In the genomic region with DNA sequence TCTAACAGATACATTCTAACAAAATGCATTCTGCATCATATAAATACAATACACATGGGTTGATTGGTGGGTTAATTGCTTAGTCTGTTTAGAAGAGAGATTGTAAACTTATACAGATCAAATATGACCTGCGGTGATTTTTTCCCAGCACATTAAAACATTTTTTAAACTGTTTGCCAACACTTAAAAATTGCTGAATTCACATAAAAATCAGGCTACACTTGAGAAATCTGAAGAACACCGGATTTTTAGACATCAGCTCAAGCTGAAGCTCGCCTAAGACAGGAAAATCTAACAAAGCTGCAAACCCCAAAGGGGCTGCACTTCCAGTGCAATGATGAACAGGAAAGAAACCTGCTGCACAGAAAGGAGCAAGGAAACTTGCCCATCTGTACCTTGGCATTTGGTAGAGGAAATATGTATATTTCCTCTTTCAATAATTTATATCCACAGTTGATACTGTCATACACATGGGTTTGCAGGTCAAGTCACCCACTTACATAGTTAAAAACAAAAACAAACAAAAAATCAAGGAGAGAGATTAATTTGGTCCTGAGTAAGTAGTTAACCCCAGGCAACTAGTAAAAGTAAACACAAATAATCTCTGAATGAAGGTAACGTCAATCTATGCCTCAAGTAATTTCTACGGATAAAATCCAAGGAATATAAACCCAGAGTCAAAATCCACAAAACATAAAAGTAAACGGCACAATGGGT, we compare ENCODE assay signal across 27 cellular contexts. TPM values are rescaled to one million over a fixed set of nuclear protein-coding genes. Genes with fewer than 3 reads are reported as not detected.
A peak's percentile ranks its signal among the peaks of the same experiment; 100 is the strongest.
DNase-seq lines count a peak whose midpoint lies in the region; ATAC-seq, FAIRE-seq and TF ChIP-seq lines count a peak whose summit lies in the region.
"Had no signal": no experiment of that assay in that cellular context is flagged by ENCODE, and none has a peak within 500 bp of the region (broad histone marks: within the 10 kb centered on the region; RNA-seq: fewer than 3 reads in every experiment).

No MANE protein-coding gene starts in this region.

- in situ Hi-C loops in HepG2 (cut with HindIII; ENCODE audit: extremely low pct_ligation_motif_present, low pct_unique_long_range_greater_than_20kb) = no loop called here

- TF ChIP-seq CTCF in HepG2 (CRISPR knock-in tag; IDR thresholded peaks at IDR 0.05) = no peak
- TF ChIP-seq CTCF in right lobe of liver (IDR thresholded peaks at IDR 0.05) = no peak
- no peak for TF ChIP-seq CTCF in LNCaP clone FGC (IDR thresholded peaks at IDR 0.05; ENCODE audit: control insufficient read depth, extremely low read depth, insufficient read depth)

- no peaks in the 10 kb centered on the region for H3K27me3 Mint-ChIP-seq in central memory CD8-positive, alpha-beta T cell
- H3K27me3 Mint-ChIP-seq: CD4-positive, alpha-beta memory T cell had no signal

- no peak for TF ChIP-seq RAD21 in HepG2 (CRISPR knock-in tag; IDR thresholded peaks at IDR 0.05)

- H3K27ac Mint-ChIP-seq in central memory CD8-positive, alpha-beta T cell (ENCODE audit: low read depth) = peak overlapping the region; percentile 1
- H3K27ac Mint-ChIP-seq: HFFc6 had no signal

- TF ChIP-seq POLR2A in HepG2 (IDR thresholded peaks at IDR 0.05; ENCODE audit: insufficient read depth in 1 of 2, low read depth in 2 of 2, low read length in 2 of 2) = no peak
- no peak for TF ChIP-seq POLR2A in right lobe of liver (IDR thresholded peaks at IDR 0.05)

- H4K20me1 ChIP-seq in HepG2 (ENCODE audit: insufficient read depth, low read length) = no peaks in the 10 kb centered on the region

- H3K9me3 ChIP-seq in HepG2 (ENCODE audit: low read length) (no peaks in the 10 kb centered on the region), right lobe of liver (no peaks in the 10 kb centered on the region)
- H3K9me3 ChIP-seq: BE2C had no signal

- intact Hi-C loops in HepG2 (cut with micrococcal nuclease; ENCODE audit: unreplicated experiment) (no loop called here), right lobe of liver (cut with DNase I) (no loop called here)

- H3K4me2 ChIP-seq in HepG2 (ENCODE audit: low read depth, low read length) = no peak overlapping the region

- no peak for FAIRE-seq in HepG2 (lab: Jason Lieb, UNC)
- FAIRE-seq: A204.1, GM12891, GM18507, H1 had no signal

- ATAC-seq in HepG2 (no peak), right lobe of liver (no peak), GM18868 (IDR thresholded peaks at IDR 0.05; ENCODE audit: unreplicated experiment) (no peak)
- ATAC-seq in central memory CD8-positive, alpha-beta T cell (replicated peaks; ENCODE audit: extremely low read depth, poor library complexity, severe bottlenecking) = no peak

- H3K4me3 Mint-ChIP-seq in central memory CD8-positive, alpha-beta T cell = no peak overlapping the region
- H3K4me3 Mint-ChIP-seq: CD4-positive, alpha-beta memory T cell; HFFc6 had no signal

- H3K4me1 Mint-ChIP-seq in central memory CD8-positive, alpha-beta T cell = peaks cover 7% of the 10 kb centered on the region

- H3K79me2 ChIP-seq in HepG2 (ENCODE audit: insufficient read depth, low read length) = no peaks in the 10 kb centered on the region

- WGBS in HepG2 (ENCODE audit: low lambda C conversion rate) = 41% methylated on average over 6 of the region's 6 CpGs
- WGBS in right lobe of liver (ENCODE audit: insufficient coverage, low coverage, low lambda C conversion rate, missing lambda C conversion rate) = 74% methylated on average over 6 of the region's 6 CpGs

- H3K4me1 ChIP-seq in HepG2 (ENCODE audit: insufficient read depth, low read length) = no peaks in the 10 kb centered on the region
- H3K4me1 ChIP-seq in right lobe of liver = peaks cover 0 to under 1% (median under 1%) of the 10 kb centered on the region in 4 donors
- H3K4me1 ChIP-seq: BE2C had no signal

- no peak overlapping the region for H3K9ac ChIP-seq in HepG2 (ENCODE audit: insufficient read depth, low read depth, low read length)
- H3K9ac ChIP-seq: BLaER1 treated with 17β-estradiol and CSF1 and Interleukin-3, amounts not matched to agents 10 nM and 100 nM; GM23248 had no signal

- no peak for TF ChIP-seq EP300 in HepG2 (IDR thresholded peaks at IDR 0.05; ENCODE audit: low read depth in 2 of 2, low read length in 2 of 2)
- TF ChIP-seq EP300 in HepG2 (CRISPR knock-in tag; IDR thresholded peaks at IDR 0.05; ENCODE audit: borderline replicate concordance) = no peak

- BruUV-seq in HepG2 (replicated peaks; lab: Mats Ljungman, UMichigan) = no TSS peak

- H3K4me3 ChIP-seq in HepG2 (replicated peaks in 1 of 3; ENCODE audit: insufficient read depth in 1 of 3, low read depth in 2 of 3, low read length in 3 of 3) (no peak overlapping the region), right lobe of liver (no peak overlapping the region), LNCaP clone FGC (ENCODE audit: low read depth, low read length) (no peak overlapping the region)
- H3K4me3 ChIP-seq: BLaER1 treated with 17β-estradiol and CSF1 and Interleukin-3, amounts not matched to agents 10 nM and 100 nM; GM23248 had no signal

- H3K36me3 Mint-ChIP-seq in central memory CD8-positive, alpha-beta T cell (ENCODE audit: insufficient read depth) = peaks cover 1% of the 10 kb centered on the region

- DNase-seq in HepG2 (ENCODE audit: low spot score) (no peak), right lobe of liver (no peak), LNCaP clone FGC (ENCODE audit: low read depth) (peak; percentile 30), NCI-H187 treated with DMSO at 0.1 percent for 48 hours (lab: John Stamatoyannopoulos, UW) (no peak), hippocampal formation (lab: John Stamatoyannopoulos, UW) (no peak), OCI-M1 (lab: John Stamatoyannopoulos, UW) (no peak)
- no peak for DNase-seq in central memory CD8-positive, alpha-beta T cell (ENCODE audit: low spot score in 2 of 2)
- DNase-seq: ACHN; AML-193; BE2C; Calu3; CD4-positive, alpha-beta memory T cell; COR-L47; DMS53; DMS79 treated with DMSO at 0.1 percent for 48 hours; GF-D8; GM23248; H7; HCEC 1CT; HFFc6 had no signal

- POLR2A ChIA-PET in HepG2 (lab: Yijun Ruan, JAX) = no interaction called here

- H3K9me3 Mint-ChIP-seq in central memory CD8-positive, alpha-beta T cell = no peaks in the 10 kb centered on the region

- H2AFZ ChIP-seq in HepG2 (ENCODE audit: low read length) = no peak overlapping the region
- H2AFZ ChIP-seq: GM23248 had no signal

- H3K36me3 ChIP-seq in HepG2 (replicated peaks in 1 of 2; ENCODE audit: control insufficient read depth in 1 of 2, insufficient read depth in 2 of 2, low read length in 2 of 2) (no peaks in the 10 kb centered on the region), right lobe of liver (no peaks in the 10 kb centered on the region)
- H3K36me3 ChIP-seq: BE2C had no signal

- H3K27me3 ChIP-seq in HepG2 (ENCODE audit: control insufficient read depth in 1 of 2, insufficient read depth in 2 of 2, low read length in 2 of 2) = peaks cover 3 to 7% of the 10 kb centered on the region in 2 experiments; a peak in 3 of 5 replicates
- no peaks in the 10 kb centered on the region for H3K27me3 ChIP-seq in right lobe of liver
- H3K27me3 ChIP-seq: BE2C had no signal

- no peak overlapping the region for H3K27ac ChIP-seq in HepG2 (ENCODE audit: extremely low read length, insufficient read depth, low read length)
- no peak overlapping the region for H3K27ac ChIP-seq in right lobe of liver
- H3K27ac ChIP-seq: 22Rv1; BLaER1 treated with 17β-estradiol and CSF1 and Interleukin-3, amounts not matched to agents 10 nM and 100 nM; GM23248 had no signal

- CTCF ChIA-PET in HepG2 (lab: Yijun Ruan, JAX; ENCODE audit: low intra/inter-chr PET ratio, low total read pairs) = no interaction called here

TF ChIP-seq in HepG2, 621 proteins besides CTCF, POLR2A, EP300 and RAD21:
- TF ChIP-seq ELF4 (CRISPR knock-in tag; IDR thresholded peaks at IDR 0.05; ENCODE audit: borderline replicate concordance) (no peak), MAFK (conservative IDR thresholded peaks at IDR 0.05 in 1 of 2, IDR thresholded peaks at IDR 0.05 in 1 of 2; ENCODE audit: low read length in 2 of 2) (peak; percentile 68 to 73), MAFF (IDR thresholded peaks at IDR 0.05; ENCODE audit: low read depth, low read length) (peak; percentile 50; the same call in 1 of the 2 replicates)

RNA-seq across cellular contexts. Expression of a gene that starts 30.4 kb away (rescaled TPM):
- 42.4 and 56.1 TPM in 2 replicates for total RNA-seq in HepG2 (2016; rRNA removed; fragmentation: Illumina TruSeq; extraction: Trizol)
- 2.9 and 4.1 TPM in 2 replicates for total RNA-seq in HepG2 (2016; cell fraction: cytosol; rRNA removed; fragmentation: Illumina TruSeq; extraction: Trizol; ENCODE audit: low read depth)
- total RNA-seq in HepG2 (2016; cell fraction: insoluble cytoplasmic fraction; rRNA removed; fragmentation: Illumina TruSeq; extraction: Trizol) = 41.5 and 53.4 TPM in 2 replicates
- 15.3 and 15.6 TPM in 2 replicates for total RNA-seq in HepG2 (2016; cell fraction: membrane; rRNA removed; fragmentation: Illumina TruSeq; extraction: Trizol)
- total RNA-seq in HepG2 (2016; cell fraction: nucleus; rRNA removed; fragmentation: Illumina TruSeq; extraction: Trizol) = 33.8 and 39.0 TPM in 2 replicates
- 23.9 and 24.5 TPM in 2 replicates for polyA plus RNA-seq in HepG2 (2011; rRNA removed)
- 18.5 and 23.4 TPM in 2 replicates for polyA plus RNA-seq in HepG2 (2011; cell fraction: cytosol; rRNA removed)
- polyA plus RNA-seq in HepG2 (2011; cell fraction: nucleus; rRNA removed) = 36.4 and 45.4 TPM in 2 replicates
- 29.6 and 32.4 TPM in 2 replicates for polyA plus RNA-seq in HepG2 (2012)
- 1.1 and 1.5 TPM in 2 replicates for polyA plus RNA-seq in HepG2 (2016; cell fraction: cytosol; fragmentation: Illumina TruSeq; extraction: Trizol; ENCODE audit: low read depth)
- polyA plus RNA-seq in HepG2 (2016; cell fraction: insoluble cytoplasmic fraction; fragmentation: Illumina TruSeq; extraction: Trizol; ENCODE audit: low read depth) = 43.4 and 45.7 TPM in 2 replicates
- 6.5 and 6.8 TPM in 2 replicates for polyA plus RNA-seq in HepG2 (2016; cell fraction: membrane; fragmentation: Illumina TruSeq; extraction: Trizol; ENCODE audit: low read depth)
- 26.3 and 30.9 TPM in 2 replicates for polyA plus RNA-seq in HepG2 (2016; cell fraction: nucleus; fragmentation: Illumina TruSeq; extraction: Trizol; ENCODE audit: insufficient read depth, low read depth)
- polyA minus RNA-seq in HepG2 (2011; rRNA and poly(A)+ RNA removed; ENCODE audit: low replicate concordance) = 45.7 and 51.7 TPM in 2 replicates
- 37.3 and 37.5 TPM in 2 replicates for polyA minus RNA-seq in HepG2 (2011; cell fraction: cytosol; rRNA and poly(A)+ RNA removed)
- 70.8 and 76.0 TPM in 2 replicates for polyA minus RNA-seq in HepG2 (2011; cell fraction: nucleus; rRNA and poly(A)+ RNA removed)
- 10 to 100 TPM; 48.0 to 71.6 (median 66.5) TPM for total RNA-seq in right lobe of liver
